ENCODE assay signal across 1 cellular context in genomic region chr12:120711411-120711810, GRCh38.
TF ChIP-seq lines count a peak whose summit lies in the region.

No MANE protein-coding gene starts in this region.

TF ChIP-seq in endothelial cell of umbilical vein, 7 proteins besides CTCF, POLR2A, EP300 and RAD21 (continued from another document):
- TF ChIP-seq MAX (IDR thresholded peaks at IDR 0.05; ENCODE audit: insufficient read depth, insufficient read length) (no peak), EZH2 (IDR thresholded peaks at IDR 0.05; ENCODE audit: borderline replicate concordance, low read depth, low read length, severe bottlenecking) (no peak), MYC (IDR thresholded peaks at IDR 0.05; ENCODE audit: low read depth, low read length) (no peak), POLR2AphosphoS5 (IDR thresholded peaks at IDR 0.05; ENCODE audit: insufficient read depth, low read depth, low read length) (no peak), FOS (IDR thresholded peaks at IDR 0.05; ENCODE audit: borderline replicate concordance, insufficient read depth, low read length) (no peak)
